Comparison of ENCODE assay signal across 12 cellular contexts in the genomic region with DNA sequence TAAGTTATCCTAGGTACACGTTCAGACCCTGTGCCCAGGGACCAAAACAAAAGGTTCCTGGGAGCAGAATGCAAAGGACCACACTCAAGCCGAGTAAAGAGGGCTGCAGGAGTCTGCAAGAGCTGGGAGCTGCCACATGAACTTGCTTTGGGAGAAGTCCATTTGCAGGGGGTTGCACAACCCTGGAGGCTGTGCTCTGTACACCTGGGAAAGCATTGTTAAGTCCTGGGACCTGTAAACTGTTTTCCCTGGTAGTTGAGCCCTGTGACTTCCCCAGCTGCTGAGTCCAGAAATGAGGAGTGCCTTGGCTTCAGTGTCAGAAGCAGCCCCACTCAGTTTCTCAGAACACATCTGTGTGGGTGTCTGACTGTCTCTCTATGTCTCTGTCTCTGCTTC.
A peak's percentile ranks its signal among the peaks of the same experiment; 100 is the strongest.
DNase-seq lines count a peak whose midpoint lies in the region; ATAC-seq, FAIRE-seq and TF ChIP-seq lines count a peak whose summit lies in the region.
"Had no signal": no experiment of that assay in that cellular context is flagged by ENCODE, and none has a peak within 500 bp of the region (broad histone marks: within the 10 kb centered on the region; RNA-seq: fewer than 3 reads in every experiment).

No MANE protein-coding gene starts in this region.

- TF ChIP-seq POLR2A in A549 (IDR thresholded peaks at IDR 0.05; ENCODE audit: low read length): no peak
- no peak for TF ChIP-seq POLR2A in gastroesophageal sphincter (IDR thresholded peaks at IDR 0.05)

- TF ChIP-seq EP300 in A549 (IDR thresholded peaks at IDR 0.05) (no peak), gastroesophageal sphincter (IDR thresholded peaks at IDR 0.05) (no peak)

- H3K4me1 ChIP-seq in A549 (peaks cover 34% of the 10 kb centered on the region), SJSA1 (replicated peaks) (peaks cover 22% of the 10 kb centered on the region), gastroesophageal sphincter (peaks cover 6 to 30% (median 25%) of the 10 kb centered on the region in 3 donors), psoas muscle (peaks cover 21% of the 10 kb centered on the region)

- intact Hi-C loops in psoas muscle (cut with DNase I): no loop called here

- WGBS in A549 (ENCODE audit: missing lambda C conversion rate): 73% methylated on average over 2 of the region's 2 CpGs
- WGBS in gastroesophageal sphincter (ENCODE audit: low coverage in 1 of 2), 2 donors: 14 to 41% methylated on average over 2 of the region's 2 CpGs
- 27 to 33% (median 29%) methylated on average over 2 of the region's 2 CpGs for WGBS in psoas muscle, 3 donors

- H3K36me3 ChIP-seq in SJSA1 (no peaks in the 10 kb centered on the region), gastroesophageal sphincter (no peaks in the 10 kb centered on the region), psoas muscle (ENCODE audit: insufficient read depth in 1 of 2, low read depth in 1 of 2) (no peaks in the 10 kb centered on the region)

- no peak for TF ChIP-seq CTCF in A549 (IDR thresholded peaks at IDR 0.05)
- no peak for TF ChIP-seq CTCF in gastroesophageal sphincter (IDR thresholded peaks at IDR 0.05)
- TF ChIP-seq CTCF in psoas muscle (IDR thresholded peaks at IDR 0.05): no peak

- no peaks in the 10 kb centered on the region for H3K9me3 ChIP-seq in A549
- no peaks in the 10 kb centered on the region for H3K9me3 ChIP-seq in SJSA1 (replicated peaks)
- H3K9me3 ChIP-seq in gastroesophageal sphincter: no peaks in the 10 kb centered on the region
- no peaks in the 10 kb centered on the region for H3K9me3 ChIP-seq in psoas muscle

- CTCF ChIA-PET in A549 (lab: Yijun Ruan, JAX): interaction anchor here (0.9 to 1.7 kb wide), 8 partner anchors 12 to 158 kb away, joined by 3 to 4 read pairs (median 3); no protein-coding TSS in a partner anchor

- TF ChIP-seq RAD21 in A549 (conservative IDR thresholded peaks at IDR 0.05 in 1 of 2, IDR thresholded peaks at IDR 0.05 in 1 of 2): no peak

- DNase-seq in A549 (ENCODE audit: low read depth in 1 of 2, low spot score in 1 of 2) (peak in 1 of 2 experiments; percentile 29), SJSA1 (ENCODE audit: low read depth in 1 of 2, low spot score in 2 of 2) (no peak), psoas muscle (no peak), T1000 (lab: John Stamatoyannopoulos, UW) (no peak)
- DNase-seq: activated naive CD4-positive, alpha-beta T cell treated with anti-CD3 and anti-CD28 coated beads, Interleukin-2, amount 10 ng/mL, durations not matched to agents 7 days and 5 days; effector CD4-positive, alpha-beta T cell; NCI-H1105 treated with DMSO at 0.1 percent for 48 hours; NCI-H82 had no signal

- ATAC-seq in A549 (peak in 1 of 2 experiments; percentile 32; a peak in 4 of 6 replicates), gastroesophageal sphincter (peak; percentile 37), psoas muscle (peak in 1 of 4 donors; percentile 4), GM18861 (IDR thresholded peaks at IDR 0.05; ENCODE audit: unreplicated experiment) (no peak), HG02970 (IDR thresholded peaks at IDR 0.05; ENCODE audit: low FRiP score, unreplicated experiment) (no peak)
- no peak for ATAC-seq in activated CD4-positive, CD25-positive, alpha-beta regulatory T cell treated with anti-CD3 and anti-CD28 coated beads, Interleukin-2, amount 50 U/mL, for 24 hours

- H3K4me3 ChIP-seq in A549 (no peak overlapping the region), SJSA1 (no peak overlapping the region), gastroesophageal sphincter (no peak overlapping the region), psoas muscle (no peak overlapping the region)

- H3K27ac ChIP-seq in A549 (peak overlapping the region; percentile 67 to 87), SJSA1 (peak overlapping the region; percentile 70), gastroesophageal sphincter (peak overlapping the region; percentile 66 to 92 (median 85)), psoas muscle (peak overlapping the region; percentile 86)

- H3K27me3 ChIP-seq in SJSA1 (replicated peaks): no peaks in the 10 kb centered on the region
- H3K27me3 ChIP-seq in gastroesophageal sphincter: no peaks in the 10 kb centered on the region
- H3K27me3 ChIP-seq in psoas muscle (ENCODE audit: insufficient read depth in 3 of 3, low read length in 2 of 3): no peaks in the 10 kb centered on the region

- H3K4me2 ChIP-seq in A549: peak overlapping the region; percentile 64

- FAIRE-seq in A549 (lab: Jason Lieb, UNC): no peak

- POLR2A ChIA-PET in A549 (lab: Yijun Ruan, JAX): interaction anchor here (1.0 to 1.9 kb wide), 3 partner anchors 12 to 108 kb away, joined by 4 to 5 read pairs (median 5); a partner anchor contains a TSS

TF ChIP-seq in A549, 52 proteins besides CTCF, POLR2A, EP300 and RAD21:
- TF ChIP-seq, protein P1, sequence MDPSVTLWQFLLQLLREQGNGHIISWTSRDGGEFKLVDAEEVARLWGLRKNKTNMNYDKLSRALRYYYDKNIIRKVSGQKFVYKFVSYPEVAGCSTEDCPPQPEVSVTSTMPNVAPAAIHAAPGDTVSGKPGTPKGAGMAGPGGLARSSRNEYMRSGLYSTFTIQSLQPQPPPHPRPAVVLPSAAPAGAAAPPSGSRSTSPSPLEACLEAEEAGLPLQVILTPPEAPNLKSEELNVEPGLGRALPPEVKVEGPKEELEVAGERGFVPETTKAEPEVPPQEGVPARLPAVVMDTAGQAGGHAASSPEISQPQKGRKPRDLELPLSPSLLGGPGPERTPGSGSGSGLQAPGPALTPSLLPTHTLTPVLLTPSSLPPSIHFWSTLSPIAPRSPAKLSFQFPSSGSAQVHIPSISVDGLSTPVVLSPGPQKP (IDR thresholded peaks at IDR 0.05; ENCODE audit: low read depth, low read length): no peak
- TF ChIP-seq CHD2 (IDR thresholded peaks at IDR 0.05; ENCODE audit: low read length, partially characterized antibody) (no peak), JUN (IDR thresholded peaks at IDR 0.05) (no peak), CEBPB (IDR thresholded peaks at IDR 0.05) (peak; percentile 43 to 72; a peak in 3 of 4 replicates), HDAC2 (IDR thresholded peaks at IDR 0.05) (no peak), EHMT2 (IDR thresholded peaks at IDR 0.05; ENCODE audit: low read depth) (no peak)
- TF ChIP-seq, protein P2, sequence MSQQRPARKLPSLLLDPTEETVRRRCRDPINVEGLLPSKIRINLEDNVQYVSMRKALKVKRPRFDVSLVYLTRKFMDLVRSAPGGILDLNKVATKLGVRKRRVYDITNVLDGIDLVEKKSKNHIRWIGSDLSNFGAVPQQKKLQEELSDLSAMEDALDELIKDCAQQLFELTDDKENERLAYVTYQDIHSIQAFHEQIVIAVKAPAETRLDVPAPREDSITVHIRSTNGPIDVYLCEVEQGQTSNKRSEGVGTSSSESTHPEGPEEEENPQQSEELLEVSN (IDR thresholded peaks at IDR 0.05; ENCODE audit: borderline replicate concordance, low read depth): no peak
